Comparison of ENCODE assay signal across 1 cellular context in the genomic region with DNA sequence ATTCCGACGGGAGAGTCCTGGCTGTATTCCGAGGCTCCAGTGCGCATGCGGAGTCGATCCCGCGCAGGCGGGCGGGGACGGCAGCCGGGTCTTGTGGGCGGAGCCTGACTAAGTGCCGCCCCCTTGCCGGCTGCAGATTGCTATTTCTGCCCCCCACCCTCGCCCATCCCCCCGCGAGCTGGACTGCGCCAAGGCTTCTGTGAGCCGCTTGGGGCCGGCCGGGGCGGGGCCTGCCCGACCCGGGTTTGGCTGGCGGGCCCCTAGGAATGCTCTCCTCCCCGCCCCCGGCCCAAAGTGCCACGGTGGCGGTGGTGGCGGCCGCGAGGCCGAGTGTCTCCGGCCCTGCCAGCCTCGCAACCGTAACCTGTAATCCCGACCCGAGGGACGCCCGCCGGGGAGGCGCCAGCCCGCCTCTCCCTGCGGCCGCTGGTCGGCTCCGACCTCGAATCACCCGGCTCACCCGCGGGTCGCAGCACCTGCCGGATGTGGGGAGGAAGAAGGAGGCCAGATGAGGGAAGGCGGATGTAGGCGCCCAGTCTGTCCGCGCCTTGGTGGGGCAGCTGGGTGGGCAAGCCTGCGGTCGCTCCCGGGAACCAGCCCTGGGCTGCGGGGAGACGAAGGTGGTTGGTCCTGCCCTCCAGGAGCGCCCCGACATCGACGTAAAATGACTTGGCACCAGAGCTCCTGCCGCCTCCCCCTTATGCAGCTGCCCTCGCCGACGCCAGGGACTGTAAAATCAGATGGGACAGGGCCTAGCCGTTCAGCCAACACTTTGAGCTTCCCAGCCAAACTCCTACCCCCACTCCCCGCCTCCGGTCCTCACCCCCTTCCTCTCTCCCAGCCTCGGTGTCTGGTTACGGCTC.
TF ChIP-seq lines count a peak whose summit lies in the region.

No MANE protein-coding gene starts in this region.

TF ChIP-seq in K562, 482 proteins besides CTCF, POLR2A, EP300 and RAD21 (continued from another document):
- TF ChIP-seq, protein P1, sequence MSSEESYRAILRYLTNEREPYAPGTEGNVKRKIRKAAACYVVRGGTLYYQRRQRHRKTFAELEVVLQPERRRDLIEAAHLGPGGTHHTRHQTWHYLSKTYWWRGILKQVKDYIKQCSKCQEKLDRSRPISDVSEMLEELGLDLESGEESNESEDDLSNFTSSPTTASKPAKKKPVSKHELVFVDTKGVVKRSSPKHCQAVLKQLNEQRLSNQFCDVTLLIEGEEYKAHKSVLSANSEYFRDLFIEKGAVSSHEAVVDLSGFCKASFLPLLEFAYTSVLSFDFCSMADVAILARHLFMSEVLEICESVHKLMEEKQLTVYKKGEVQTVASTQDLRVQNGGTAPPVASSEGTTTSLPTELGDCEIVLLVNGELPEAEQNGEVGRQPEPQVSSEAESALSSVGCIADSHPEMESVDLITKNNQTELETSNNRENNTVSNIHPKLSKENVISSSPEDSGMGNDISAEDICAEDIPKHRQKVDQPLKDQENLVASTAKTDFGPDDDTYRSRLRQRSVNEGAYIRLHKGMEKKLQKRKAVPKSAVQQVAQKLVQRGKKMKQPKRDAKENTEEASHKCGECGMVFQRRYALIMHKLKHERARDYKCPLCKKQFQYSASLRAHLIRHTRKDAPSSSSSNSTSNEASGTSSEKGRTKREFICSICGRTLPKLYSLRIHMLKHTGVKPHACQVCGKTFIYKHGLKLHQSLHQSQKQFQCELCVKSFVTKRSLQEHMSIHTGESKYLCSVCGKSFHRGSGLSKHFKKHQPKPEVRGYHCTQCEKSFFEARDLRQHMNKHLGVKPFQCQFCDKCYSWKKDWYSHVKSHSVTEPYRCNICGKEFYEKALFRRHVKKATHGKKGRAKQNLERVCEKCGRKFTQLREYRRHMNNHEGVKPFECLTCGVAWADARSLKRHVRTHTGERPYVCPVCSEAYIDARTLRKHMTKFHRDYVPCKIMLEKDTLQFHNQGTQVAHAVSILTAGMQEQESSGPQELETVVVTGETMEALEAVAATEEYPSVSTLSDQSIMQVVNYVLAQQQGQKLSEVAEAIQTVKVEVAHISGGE (CRISPR knock-in tag; IDR thresholded peaks at IDR 0.05) = 0 out of 6 replicates have a peak, but pooled peaks of 1 of the 3 experiments have one; percentile 46
- TF ChIP-seq ZNF41 (CRISPR knock-in tag; conservative IDR thresholded peaks at IDR 0.05) (no peak), GATA2 (CRISPR knock-in tag; IDR thresholded peaks at IDR 0.05) (no peak), HDAC8 (tag; IDR thresholded peaks at IDR 0.05) (peak; percentile 62; the same call in 1 of the 2 replicates), NR2C2 (CRISPR knock-in tag; IDR thresholded peaks at IDR 0.05) (no peak), NR2C2 (tag; IDR thresholded peaks at IDR 0.05) (peak; percentile 25; the same call in 1 of the 2 replicates), MAFF (IDR thresholded peaks at IDR 0.05; ENCODE audit: low read length) (no peak), BCL6 (CRISPR knock-in tag; IDR thresholded peaks at IDR 0.05) (no peak), PRPF4 (IDR thresholded peaks at IDR 0.05; ENCODE audit: insufficient read depth, low read depth, low read length, poor library complexity, severe bottlenecking) (peak; percentile 80), STAT5B (CRISPR knock-in tag; IDR thresholded peaks at IDR 0.05) (no peak), MCM2 (IDR thresholded peaks at IDR 0.05; ENCODE audit: low read depth) (no peak), YY1 (IDR thresholded peaks at IDR 0.05; ENCODE audit: borderline replicate concordance in 1 of 3, control insufficient read depth in 1 of 3, extremely low read depth in 1 of 3, insufficient read depth in 3 of 3, insufficient read length in 1 of 3, insufficient replicate concordance in 2 of 3, low read depth in 1 of 3, low read length in 2 of 3) (peak in 1 of 3 experiments; percentile 57), MCM3 (IDR thresholded peaks at IDR 0.05) (no peak), NELFE (IDR thresholded peaks at IDR 0.05; ENCODE audit: insufficient read depth, insufficient read length) (no peak), ZNF77 (CRISPR knock-in tag; IDR thresholded peaks at IDR 0.05) (no peak), ELF4 (CRISPR knock-in tag; IDR thresholded peaks at IDR 0.05) (no peak), CC2D1A (IDR thresholded peaks at IDR 0.05) (no peak)
- TF ChIP-seq, protein P2, sequence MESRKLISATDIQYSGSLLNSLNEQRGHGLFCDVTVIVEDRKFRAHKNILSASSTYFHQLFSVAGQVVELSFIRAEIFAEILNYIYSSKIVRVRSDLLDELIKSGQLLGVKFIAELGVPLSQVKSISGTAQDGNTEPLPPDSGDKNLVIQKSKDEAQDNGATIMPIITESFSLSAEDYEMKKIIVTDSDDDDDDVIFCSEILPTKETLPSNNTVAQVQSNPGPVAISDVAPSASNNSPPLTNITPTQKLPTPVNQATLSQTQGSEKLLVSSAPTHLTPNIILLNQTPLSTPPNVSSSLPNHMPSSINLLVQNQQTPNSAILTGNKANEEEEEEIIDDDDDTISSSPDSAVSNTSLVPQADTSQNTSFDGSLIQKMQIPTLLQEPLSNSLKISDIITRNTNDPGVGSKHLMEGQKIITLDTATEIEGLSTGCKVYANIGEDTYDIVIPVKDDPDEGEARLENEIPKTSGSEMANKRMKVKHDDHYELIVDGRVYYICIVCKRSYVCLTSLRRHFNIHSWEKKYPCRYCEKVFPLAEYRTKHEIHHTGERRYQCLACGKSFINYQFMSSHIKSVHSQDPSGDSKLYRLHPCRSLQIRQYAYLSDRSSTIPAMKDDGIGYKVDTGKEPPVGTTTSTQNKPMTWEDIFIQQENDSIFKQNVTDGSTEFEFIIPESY (CRISPR knock-in tag; IDR thresholded peaks at IDR 0.05) = no peak
